13 cellular contexts compared by ENCODE assay signal in the genomic region with DNA sequence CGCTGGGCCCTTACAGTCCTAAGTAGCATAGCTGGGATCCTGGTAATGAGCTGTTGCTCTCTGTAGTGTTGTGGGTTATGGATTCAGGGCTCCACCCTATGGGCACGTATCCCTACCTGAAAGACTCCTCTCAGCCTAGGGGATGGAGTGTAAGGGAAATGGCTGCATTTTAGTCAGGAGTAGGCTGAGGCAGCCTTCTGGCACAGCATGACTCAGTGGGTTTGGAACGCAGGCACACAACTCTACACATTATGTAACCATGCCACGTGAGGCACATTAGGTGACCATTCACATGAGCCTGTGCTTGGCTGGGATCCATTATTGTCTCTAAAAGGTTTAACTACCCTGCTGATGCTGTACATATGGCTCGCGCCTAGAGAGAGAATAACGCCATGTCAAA. TPM values are rescaled to one million over a fixed set of nuclear protein-coding genes. Genes with fewer than 3 reads are reported as not detected.
DNase-seq lines count a peak whose midpoint lies in the region; ATAC-seq, FAIRE-seq and TF ChIP-seq lines count a peak whose summit lies in the region.
"Had no signal": no experiment of that assay in that cellular context is flagged by ENCODE, and none has a peak within 500 bp of the region (broad histone marks: within the 10 kb centered on the region; RNA-seq: fewer than 3 reads in every experiment).

No MANE protein-coding gene starts in this region.

- TSS peak; percentile 39 for BruUV-seq in OCI-LY7 (replicated peaks; lab: Mats Ljungman, UMichigan)

- no peaks in the 10 kb centered on the region for H4K20me1 ChIP-seq in OCI-LY7 (ENCODE audit: insufficient read depth, low read length)

- H3K27ac ChIP-seq in OCI-LY7 (ENCODE audit: low read depth, low read length, poor library complexity, severe bottlenecking) (no peak overlapping the region), pancreas (no peak overlapping the region)
- H3K27ac ChIP-seq: 22Rv1 had no signal

- H3K9me2 ChIP-seq in OCI-LY7 (ENCODE audit: insufficient read depth, low read length) = no peaks in the 10 kb centered on the region

- CTCF ChIA-PET in OCI-LY7 (lab: Charles Lee; ENCODE audit: unreplicated experiment) = no interaction called here

- H3K4me3 ChIP-seq in OCI-LY7 (ENCODE audit: low read depth, low read length, poor library complexity, severe bottlenecking) = no peak overlapping the region
- no peak overlapping the region for H3K4me3 ChIP-seq in choroid plexus epithelial cell (ENCODE audit: low read depth, low read length)
- no peak overlapping the region for H3K4me3 ChIP-seq in pancreas

- H3K4me1 ChIP-seq in OCI-LY7 (ENCODE audit: insufficient read depth, low read length, poor library complexity, severe bottlenecking) = no peaks in the 10 kb centered on the region
- no peaks in the 10 kb centered on the region for H3K4me1 ChIP-seq in pancreas

- peak; percentile 83 for DNase-seq in DMS 273 (lab: John Stamatoyannopoulos, UW; ENCODE audit: unreplicated experiment)
- DNase-seq in DMS 273 treated with DMSO at 0.1 percent for 48 hours (lab: John Stamatoyannopoulos, UW) = no peak
- no peak for DNase-seq in OCI-LY7 (ENCODE audit: low spot score)
- DNase-seq in choroid plexus epithelial cell (ENCODE audit: low read depth) = peak; percentile 70
- no peak for DNase-seq in pancreas
- DNase-seq in activated CD4-positive, alpha-beta T cell treated with anti-CD3 and anti-CD28 coated beads for 1 hour = no peak
- DNase-seq in NCI-H1048 (lab: John Stamatoyannopoulos, UW) = no peak
- DNase-seq: activated CD4-positive, alpha-beta T cell treated with anti-CD3 and anti-CD28 coated beads for 4 hours; activated gamma-delta T cell treated with Interleukin-2 at 50 U/mL for 16 hours; DMS79 treated with DMSO at 0.1 percent for 48 hours; effector memory CD4-positive, alpha-beta T cell had no signal

- no peak for TF ChIP-seq CTCF in OCI-LY7 (conservative IDR thresholded peaks at IDR 0.05; ENCODE audit: low read length)
- TF ChIP-seq CTCF in choroid plexus epithelial cell (conservative IDR thresholded peaks at IDR 0.05; ENCODE audit: low read depth, low read length) = no peak
- TF ChIP-seq CTCF in pancreas (IDR thresholded peaks at IDR 0.05) = no peak

- H3K9me3 ChIP-seq in OCI-LY7 (ENCODE audit: low read length) = no peaks in the 10 kb centered on the region
- H3K9me3 ChIP-seq in pancreas = no peaks in the 10 kb centered on the region

- H2AFZ ChIP-seq in OCI-LY7 (ENCODE audit: low read length) = no peak overlapping the region

- ATAC-seq in pancreas = peak in 3 of 4 donors; percentile 46 to 55 (median 49)
- ATAC-seq in HG03571 (IDR thresholded peaks at IDR 0.05; ENCODE audit: unreplicated experiment) = no peak

- H3K36me3 ChIP-seq in OCI-LY7 (ENCODE audit: insufficient read depth, low read length) (peaks cover 62% of the 10 kb centered on the region), pancreas (peaks cover 0 to 17% (median 0%) of the 10 kb centered on the region in 3 donors)

- no peak for FAIRE-seq in pancreas (lab: Jason Lieb, UNC)

- WGBS in pancreas, 2 donors = 89 to 95% methylated on average over 7 of the region's 7 CpGs

- intact Hi-C loops in OCI-LY7 (cut with micrococcal nuclease; ENCODE audit: unreplicated experiment) = no loop called here
- intact Hi-C loops in pancreas (cut with DNase I) = no loop called here

- H3K27me3 ChIP-seq in pancreas = no peaks in the 10 kb centered on the region

- POLR2A ChIA-PET in OCI-LY7 (lab: Charles Lee) = interaction anchor here (0.6 kb wide), 1 partner anchor 1461 kb away, joined by 3 read pairs; no protein-coding TSS in a partner anchor

- no peak overlapping the region for H3K4me2 ChIP-seq in OCI-LY7 (ENCODE audit: low read length)

- no peaks in the 10 kb centered on the region for H3K79me2 ChIP-seq in OCI-LY7 (ENCODE audit: insufficient read depth, low read depth, low read length)

RNA-seq across cellular contexts. Expression of a gene that starts 27.8 kb away (rescaled TPM):
- total RNA-seq in OCI-LY7 (2014; rRNA removed; shearing (Covaris generic)) = 75.1 and 88.6 TPM in 2 replicates
- total RNA-seq in OCI-LY7 (2022) (119 and 121 TPM in 2 replicates), pancreas (10 to 100 TPM; 22.9 to 33.9 (median 27.1) TPM)
- polyA plus RNA-seq in pancreas = 10 to 100 TPM; 37.9 to 45.9 TPM

Comparison
In these comparisons a context has a peak if more than half of its experiments do, and no peak if none do; other contexts are left out.
1. DNase-seq: peak in DMS 273 (single experiment) and choroid plexus epithelial cell (single experiment); none in DMS 273 treated with DMSO at 0.1 percent for 48 hours (single experiment), OCI-LY7 (single experiment), pancreas (0 of 6), activated CD4-positive, alpha-beta T cell treated with anti-CD3 and anti-CD28 coated beads for 1 hour (single experiment) and NCI-H1048 (single experiment).